ENCODE assay signal across 17 cellular contexts in the genomic region with DNA sequence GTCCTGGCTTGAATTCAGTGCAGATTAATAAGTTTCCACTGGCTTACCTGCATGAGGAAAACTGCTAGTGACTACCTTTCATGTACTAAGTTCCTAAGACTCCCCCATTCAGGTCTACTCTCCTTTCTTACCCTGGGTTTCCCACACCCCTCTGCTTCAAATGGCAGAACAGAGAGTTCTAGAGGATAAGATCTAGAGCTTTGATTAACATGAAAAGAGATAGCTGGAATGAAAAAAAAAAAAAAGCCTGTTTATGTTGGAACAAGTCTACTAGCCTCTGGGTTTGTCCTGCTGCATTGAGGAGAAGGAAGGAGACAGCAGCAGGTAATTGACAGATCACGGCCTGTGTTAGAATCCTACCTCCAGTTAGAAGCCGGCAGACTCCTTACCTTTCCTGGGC.
"Had no signal": no experiment of that assay in that cellular context is flagged by ENCODE, and none has a peak within 500 bp of the region (broad histone marks: within the 10 kb centered on the region; RNA-seq: fewer than 3 reads in every experiment).

No MANE protein-coding gene starts in this region.

- H3K36me3 Mint-ChIP-seq: natural killer cell; stimulated activated memory B cell treated with anti-CD40 and anti-IgM and Interleukin-4, amounts not matched to agents 10 μg/mL and 1 μg/mL and 100 μg/mL, for 72 hours had no signal

- FAIRE-seq: pancreas had no signal

- H3K4me1 Mint-ChIP-seq: natural killer cell; stimulated activated memory B cell treated with anti-CD40 and anti-IgM and Interleukin-4, amounts not matched to agents 10 μg/mL and 1 μg/mL and 100 μg/mL, for 72 hours had no signal

- H3K27ac ChIP-seq: coronary artery, heart left ventricle, pancreas, psoas muscle, right lobe of liver, tibial artery had no signal

- H3K4me3 ChIP-seq: coronary artery, heart left ventricle, pancreas, psoas muscle, right lobe of liver, tibial artery had no signal

- ATAC-seq: heart left ventricle; natural killer cell; pancreas; psoas muscle; right lobe of liver; stimulated activated memory B cell treated with anti-CD40 and anti-IgM and Interleukin-4, amounts not matched to agents 10 μg/mL and 1 μg/mL and 100 μg/mL, for 72 hours had no signal

- H3K27ac Mint-ChIP-seq: natural killer cell; stimulated activated memory B cell treated with anti-CD40 and anti-IgM and Interleukin-4, amounts not matched to agents 10 μg/mL and 1 μg/mL and 100 μg/mL, for 72 hours; stimulated activated naive CD8-positive, alpha-beta T cell treated with anti-CD3 and anti-CD28 coated beads, Interleukin-15, Interleukin-2, amounts not matched to agents 100 ng/mL and 50 ng/mL, for 24 hours had no signal

- H3K9me3 Mint-ChIP-seq: natural killer cell; neural crest cell; stimulated activated memory B cell treated with anti-CD40 and anti-IgM and Interleukin-4, amounts not matched to agents 10 μg/mL and 1 μg/mL and 100 μg/mL, for 72 hours; stimulated activated naive CD8-positive, alpha-beta T cell treated with anti-CD3 and anti-CD28 coated beads, Interleukin-15, Interleukin-2, amounts not matched to agents 100 ng/mL and 50 ng/mL, for 24 hours had no signal

- H3K4me1 ChIP-seq: heart left ventricle, psoas muscle, right lobe of liver had no signal

- H3K36me3 ChIP-seq: heart left ventricle, pancreas, right lobe of liver, tibial artery had no signal

- H3K27me3 Mint-ChIP-seq: stimulated activated memory B cell treated with anti-CD40 and anti-IgM and Interleukin-4, amounts not matched to agents 10 μg/mL and 1 μg/mL and 100 μg/mL, for 72 hours; stimulated activated naive CD8-positive, alpha-beta T cell treated with anti-CD3 and anti-CD28 coated beads, Interleukin-15, Interleukin-2, amounts not matched to agents 100 ng/mL and 50 ng/mL, for 24 hours had no signal

- H3K9me3 ChIP-seq: heart left ventricle, pancreas, psoas muscle, right lobe of liver, tibial artery had no signal

- H3K27me3 ChIP-seq: heart left ventricle, pancreas, right lobe of liver, tibial artery had no signal

- H3K4me3 Mint-ChIP-seq: natural killer cell; neural crest cell; stimulated activated memory B cell treated with anti-CD40 and anti-IgM and Interleukin-4, amounts not matched to agents 10 μg/mL and 1 μg/mL and 100 μg/mL, for 72 hours; stimulated activated naive CD8-positive, alpha-beta T cell treated with anti-CD3 and anti-CD28 coated beads, Interleukin-15, Interleukin-2, amounts not matched to agents 100 ng/mL and 50 ng/mL, for 24 hours had no signal

- DNase-seq: effector CD4-positive, alpha-beta T cell; foreskin melanocyte; heart left ventricle; hippocampal formation; kidney glomerular epithelial cell; natural killer cell; nucleus accumbens; pancreas; psoas muscle; retina; right lobe of liver; stimulated activated CD4-positive, alpha-beta T cell treated with anti-CD3 and anti-CD28 coated beads, Interleukin-4, amount 100 ng/mL, for 24 hours; tibial artery had no signal
